Comparison of ENCODE assay signal across 9 cellular contexts in the genomic region with DNA sequence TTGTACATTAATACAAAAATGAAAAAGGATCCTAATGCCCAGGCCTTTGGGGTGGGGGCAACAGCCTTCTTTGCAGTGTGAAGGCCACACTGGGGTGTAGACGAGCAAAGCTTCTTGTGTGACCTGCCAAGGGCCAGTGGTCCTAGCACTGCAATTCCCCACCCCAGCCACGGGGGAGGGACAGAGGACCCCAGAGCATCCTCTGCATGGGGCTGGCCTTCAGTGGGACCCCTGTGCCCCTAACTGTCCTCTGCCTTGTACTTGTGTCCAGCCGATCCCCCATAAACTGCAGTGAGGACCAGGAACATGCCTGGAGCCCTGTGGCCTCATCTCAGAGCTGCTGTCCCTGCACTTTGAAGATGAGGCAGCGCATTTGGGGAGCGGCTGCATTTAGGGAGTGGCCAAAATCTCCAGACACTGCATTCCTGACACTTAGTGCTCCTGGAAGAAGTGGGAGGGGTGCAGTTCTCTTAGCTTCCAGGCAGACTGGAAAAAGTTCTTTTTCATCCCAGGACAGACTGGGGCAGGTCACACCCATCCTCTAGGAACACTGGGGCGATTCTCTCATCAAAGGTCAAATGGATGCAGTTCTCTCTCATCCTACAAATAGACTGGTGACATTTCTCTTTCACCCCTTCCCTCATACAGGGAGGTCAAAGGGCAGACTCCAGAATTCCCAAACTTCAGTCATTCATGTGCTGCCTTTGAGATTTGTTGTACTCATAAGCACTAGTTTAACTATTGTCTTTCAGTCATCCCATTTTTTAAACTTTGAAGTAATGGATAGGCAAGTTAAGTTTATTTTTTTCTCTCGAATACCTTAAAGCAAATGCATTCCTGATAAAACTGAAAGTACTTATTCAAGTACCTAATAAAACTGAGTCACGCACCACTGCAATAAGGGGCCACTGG. TPM values are rescaled to one million over a fixed set of nuclear protein-coding genes. Genes with fewer than 3 reads are reported as not detected.
DNase-seq lines count a peak whose midpoint lies in the region; ATAC-seq and TF ChIP-seq lines count a peak whose summit lies in the region.
"Had no signal": no experiment of that assay in that cellular context is flagged by ENCODE, and none has a peak within 500 bp of the region (broad histone marks: within the 10 kb centered on the region; RNA-seq: fewer than 3 reads in every experiment).

No MANE protein-coding gene starts in this region.

- no peak for TF ChIP-seq EP300 in upper lobe of left lung (IDR thresholded peaks at IDR 0.05)

- H3K4me3 ChIP-seq in left ventricle myocardium inferior (no peak overlapping the region), OCI-LY1 (ENCODE audit: low read depth, low read length, poor library complexity, severe bottlenecking) (peak overlapping the region; percentile 60), fibroblast of villous mesenchyme (ENCODE audit: low read depth, low read length) (no peak overlapping the region), upper lobe of left lung (peak overlapping the region in 1 of 4 donors; percentile 46)

- no peak overlapping the region for H2AFZ ChIP-seq in OCI-LY1 (ENCODE audit: low read length)

- H3K27ac ChIP-seq in left ventricle myocardium inferior (replicated peaks) (peak overlapping the region; percentile 48), OCI-LY1 (ENCODE audit: low read depth, low read length, poor library complexity, severe bottlenecking) (peak overlapping the region; percentile 95), upper lobe of left lung (peak overlapping the region; percentile 81 to 86 (median 82))

- H3K27me3 ChIP-seq in left ventricle myocardium inferior (ENCODE audit: low read depth) = no peaks in the 10 kb centered on the region
- no peaks in the 10 kb centered on the region for H3K27me3 ChIP-seq in OCI-LY1 (ENCODE audit: insufficient read depth, low read length)
- no peaks in the 10 kb centered on the region for H3K27me3 ChIP-seq in upper lobe of left lung

- H3K36me3 ChIP-seq in left ventricle myocardium inferior (peaks cover 25% of the 10 kb centered on the region), OCI-LY1 (ENCODE audit: insufficient read depth, low read length) (peaks cover 56% of the 10 kb centered on the region), upper lobe of left lung (peaks cover 8 to 51% (median 41%) of the 10 kb centered on the region in 4 donors)

- H3K9ac ChIP-seq in OCI-LY1 (ENCODE audit: low read length) = peak overlapping the region; percentile 77

- peak overlapping the region; percentile 86 for H3K4me2 ChIP-seq in OCI-LY1 (ENCODE audit: low read length)

- H3F3A ChIP-seq in OCI-LY1 (ENCODE audit: insufficient read depth, low read length) = peaks cover 26% of the 10 kb centered on the region

- no peak for ATAC-seq in left ventricle myocardium superior
- peak in 1 of 2 donors; percentile 69 for ATAC-seq in upper lobe of left lung (ENCODE audit: low FRiP score in 2 of 2)
- ATAC-seq in HG02763 (IDR thresholded peaks at IDR 0.05; ENCODE audit: unreplicated experiment) = no peak

- peaks cover 11% of the 10 kb centered on the region for H3K79me2 ChIP-seq in OCI-LY1 (ENCODE audit: insufficient read depth, low read length)

- intact Hi-C loops in left ventricle myocardium inferior (cut with micrococcal nuclease) (no loop called here), left ventricle myocardium superior (cut with micrococcal nuclease) (loop anchor here (10.0 kb wide), 1 partner anchor 135 kb away; a partner anchor contains a TSS)

- H3K4me1 ChIP-seq in left ventricle myocardium inferior (peaks cover 19% of the 10 kb centered on the region), OCI-LY1 (ENCODE audit: insufficient read depth, low read length, severe bottlenecking) (peaks cover 80% of the 10 kb centered on the region), upper lobe of left lung (peaks cover 25 to 58% (median 55%) of the 10 kb centered on the region in 4 donors)

- TF ChIP-seq CTCF in left ventricle myocardium inferior (IDR thresholded peaks at IDR 0.05; ENCODE audit: borderline replicate concordance) (no peak), OCI-LY1 (IDR thresholded peaks at IDR 0.05; ENCODE audit: low read length) (peak; percentile 63), fibroblast of villous mesenchyme (IDR thresholded peaks at IDR 0.05; ENCODE audit: insufficient read depth, low read depth, low read length) (no peak), upper lobe of left lung (IDR thresholded peaks at IDR 0.05) (no peak)

- TF ChIP-seq POLR2A in upper lobe of left lung (IDR thresholded peaks at IDR 0.05) = no peak

- 51 to 72% methylated on average over 7 to 8 of the region's 8 CpGs for WGBS in upper lobe of left lung, 2 donors

- H3K9me3 ChIP-seq in left ventricle myocardium inferior (replicated peaks) = no peaks in the 10 kb centered on the region
- H3K9me3 ChIP-seq in OCI-LY1 (ENCODE audit: low read length) = no peaks in the 10 kb centered on the region
- no peaks in the 10 kb centered on the region for H3K9me3 ChIP-seq in upper lobe of left lung

- no peak for DNase-seq in left ventricle myocardium inferior
- no peak for DNase-seq in left ventricle myocardium superior
- peak; percentile 39 for DNase-seq in fibroblast of villous mesenchyme (ENCODE audit: low read depth)
- DNase-seq in upper lobe of left lung = no peak
- no peak for DNase-seq in amygdala (lab: John Stamatoyannopoulos, UW)
- DNase-seq in NOMO-1 treated with dmso at 0.1 percent for 144 hours (lab: John Stamatoyannopoulos, UW; ENCODE audit: unreplicated experiment) = no peak
- DNase-seq: DMS79 had no signal

- H3K9me2 ChIP-seq in OCI-LY1 (ENCODE audit: low read depth, low read length) = no peaks in the 10 kb centered on the region

- no peaks in the 10 kb centered on the region for H4K20me1 ChIP-seq in OCI-LY1 (ENCODE audit: insufficient read depth, low read length)

RNA-seq across cellular contexts. Expression of a gene that starts 0.9 kb away (rescaled TPM):
- total RNA-seq in left ventricle myocardium inferior = 0.77 TPM
- 1.3 TPM for total RNA-seq in left ventricle myocardium superior
- total RNA-seq in fibroblast of villous mesenchyme = under 0.01 TPM in 2 replicates
- total RNA-seq in upper lobe of left lung = 10 to 100 TPM; 19.7 to 51.3 (median 38.0) TPM

RNA-seq across cellular contexts. Expression of a gene that starts 20.3 kb away (rescaled TPM):
- total RNA-seq in left ventricle myocardium inferior (24.5 TPM), left ventricle myocardium superior (36.7 TPM), fibroblast of villous mesenchyme (41.9 and 45.4 TPM in 2 replicates), upper lobe of left lung (10 to 100 TPM; 30.9 to 63.9 (median 46.8) TPM)
